ENCODE assay signal across 1 cellular context in the genomic region with DNA sequence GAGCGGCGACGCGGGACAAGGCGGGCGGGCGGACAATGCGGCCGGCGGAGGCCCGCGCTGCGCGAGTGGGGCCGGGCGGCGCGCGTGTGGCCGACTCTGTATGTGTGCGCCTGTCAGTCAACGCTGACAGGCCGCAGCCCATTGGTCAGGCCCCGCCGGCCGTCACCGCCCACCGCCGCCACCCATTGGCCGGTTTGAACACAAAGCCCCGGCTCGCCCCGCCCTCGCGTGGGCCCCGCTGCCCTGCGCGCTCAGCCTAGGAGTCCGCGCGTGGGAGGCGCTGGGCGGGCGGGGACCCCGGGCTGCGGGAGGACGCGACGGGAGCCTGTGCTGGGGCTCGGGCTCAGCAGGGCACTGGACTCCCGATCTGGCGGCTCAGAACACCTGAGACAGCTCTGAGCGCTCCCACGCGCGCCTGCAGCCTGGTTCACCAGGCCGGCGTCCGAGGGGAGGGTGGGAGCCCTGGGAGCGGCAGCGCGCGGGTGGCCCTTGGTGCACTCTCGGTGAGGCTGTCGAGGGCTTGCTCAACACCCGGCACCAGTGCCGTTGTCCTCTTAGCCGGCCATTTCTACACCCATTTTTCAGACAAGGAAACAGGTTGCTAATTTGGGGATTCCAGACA.
TF ChIP-seq lines count a peak whose summit lies in the region.

A gene with protein sequence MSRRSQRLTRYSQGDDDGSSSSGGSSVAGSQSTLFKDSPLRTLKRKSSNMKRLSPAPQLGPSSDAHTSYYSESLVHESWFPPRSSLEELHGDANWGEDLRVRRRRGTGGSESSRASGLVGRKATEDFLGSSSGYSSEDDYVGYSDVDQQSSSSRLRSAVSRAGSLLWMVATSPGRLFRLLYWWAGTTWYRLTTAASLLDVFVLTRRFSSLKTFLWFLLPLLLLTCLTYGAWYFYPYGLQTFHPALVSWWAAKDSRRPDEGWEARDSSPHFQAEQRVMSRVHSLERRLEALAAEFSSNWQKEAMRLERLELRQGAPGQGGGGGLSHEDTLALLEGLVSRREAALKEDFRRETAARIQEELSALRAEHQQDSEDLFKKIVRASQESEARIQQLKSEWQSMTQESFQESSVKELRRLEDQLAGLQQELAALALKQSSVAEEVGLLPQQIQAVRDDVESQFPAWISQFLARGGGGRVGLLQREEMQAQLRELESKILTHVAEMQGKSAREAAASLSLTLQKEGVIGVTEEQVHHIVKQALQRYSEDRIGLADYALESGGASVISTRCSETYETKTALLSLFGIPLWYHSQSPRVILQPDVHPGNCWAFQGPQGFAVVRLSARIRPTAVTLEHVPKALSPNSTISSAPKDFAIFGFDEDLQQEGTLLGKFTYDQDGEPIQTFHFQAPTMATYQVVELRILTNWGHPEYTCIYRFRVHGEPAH (minus strand): TSS at position 88 of the 622 bp plus-strand sequence. CDS start 3,370 bp downstream, outside the sequence.

TF ChIP-seq in H1, 55 proteins besides CTCF, POLR2A, EP300 and RAD21:
- TF ChIP-seq KDM5A (IDR thresholded peaks at IDR 0.05; ENCODE audit: low read length) (no peak), CBX8 (IDR thresholded peaks at IDR 0.05; ENCODE audit: borderline replicate concordance, low read depth, low read length) (no peak), FOSL1 (IDR thresholded peaks at IDR 0.05; ENCODE audit: insufficient read depth, low read depth, low read length) (no peak), TBP (IDR thresholded peaks at IDR 0.05; ENCODE audit: low read depth, low read length) (no peak), CREB1 (IDR thresholded peaks at IDR 0.05) (peak; percentile 43; the same call in 1 of the 2 replicates), PHF8 (conservative IDR thresholded peaks at IDR 0.05; ENCODE audit: low read depth, low read length) (peak; percentile 44; the same call in 1 of the 2 replicates), YY1 (IDR thresholded peaks at IDR 0.05; ENCODE audit: low read depth, low read length) (0 out of 2 replicates have a peak, but pooled peaks have one; percentile 15), EZH2 (IDR thresholded peaks at IDR 0.05; ENCODE audit: low read depth, low read length, severe bottlenecking) (no peak), CHD7 (IDR thresholded peaks at IDR 0.05; ENCODE audit: insufficient replicate concordance, low read length) (no peak), POLR2AphosphoS5 (IDR thresholded peaks at IDR 0.05; ENCODE audit: low read depth, low read length) (no peak), EGR1 (IDR thresholded peaks at IDR 0.05; ENCODE audit: borderline replicate concordance, low read depth, low read length) (no peak), USF2 (IDR thresholded peaks at IDR 0.05; ENCODE audit: low read length) (no peak), BRCA1 (IDR thresholded peaks at IDR 0.05; ENCODE audit: low read depth, low read length) (no peak), HDAC2 (IDR thresholded peaks at IDR 0.05; ENCODE audit: borderline replicate concordance in 1 of 2, low read depth in 2 of 2, low read length in 2 of 2) (0 out of 4 replicates have a peak, but pooled peaks of 1 of the 2 experiments have one; percentile 27), NANOG (IDR thresholded peaks at IDR 0.05; ENCODE audit: insufficient read depth, low read depth, low read length, poor library complexity, severe bottlenecking) (no peak), SP1 (IDR thresholded peaks at IDR 0.05; ENCODE audit: low read depth, low read length) (peak; percentile 57; the same call in 1 of the 2 replicates), KDM1A (IDR thresholded peaks at IDR 0.05; ENCODE audit: borderline replicate concordance, low read length) (no peak), BACH1 (IDR thresholded peaks at IDR 0.05; ENCODE audit: low read length) (peak; percentile 59), SP2 (IDR thresholded peaks at IDR 0.05; ENCODE audit: low read length) (no peak; the same call in 1 of the 2 replicates), RXRA (IDR thresholded peaks at IDR 0.05; ENCODE audit: insufficient read depth, low read depth, low read length) (no peak)
